In genomic region chr6:43803783-43804549, GRCh38 we compare ENCODE assay signal across 8 cellular contexts. TPM values are rescaled to one million over a fixed set of nuclear protein-coding genes. Genes with fewer than 3 reads are reported as not detected.
DNase-seq lines count a peak whose midpoint lies in the region; ATAC-seq, FAIRE-seq and TF ChIP-seq lines count a peak whose summit lies in the region.

No MANE protein-coding gene starts in this region.

- TF ChIP-seq CTCF in foreskin fibroblast (IDR thresholded peaks at IDR 0.05; ENCODE audit: low read depth, low read length) = no peak

- peaks cover 7 to 15% of the 10 kb centered on the region in 2 donors for H3K4me1 ChIP-seq in small intestine (ENCODE audit: control insufficient read depth in 2 of 2, insufficient read depth in 1 of 2, low read depth in 1 of 2, low read length in 1 of 2)

- no peaks in the 10 kb centered on the region for H3K9me3 ChIP-seq in small intestine (ENCODE audit: control insufficient read depth, low read depth)

- H3K36me3 Mint-ChIP-seq in activated naive CD4-positive, alpha-beta T cell treated with anti-CD3 and anti-CD28 coated beads for 36 hours (ENCODE audit: low read depth) = no peaks in the 10 kb centered on the region
- H3K36me3 Mint-ChIP-seq in T-cell = no peaks in the 10 kb centered on the region

- no peaks in the 10 kb centered on the region for H3K27me3 ChIP-seq in small intestine (ENCODE audit: control insufficient read depth in 2 of 2, insufficient read depth in 2 of 2, low read length in 2 of 2)

- DNase-seq in activated naive CD4-positive, alpha-beta T cell treated with anti-CD3 and anti-CD28 coated beads for 36 hours = peak; percentile 47
- DNase-seq in activated naive CD4-positive, alpha-beta T cell treated with Interleukin-2 at 50 U/mL for 16 hours = no peak
- DNase-seq in RKO (ENCODE audit: low spot score) (peak; percentile 26), foreskin fibroblast (peak; percentile 24 to 50), small intestine (peak; percentile 73), NCI-H2227 treated with DMSO at 0.1 percent for 48 hours (lab: John Stamatoyannopoulos, UW) (no peak), T-cell (no peak)

- no peaks in the 10 kb centered on the region for H3K36me3 ChIP-seq in small intestine (ENCODE audit: control insufficient read depth in 2 of 2, insufficient read depth in 2 of 2, low read length in 2 of 2)

- no peak overlapping the region for H3K4me3 Mint-ChIP-seq in activated naive CD4-positive, alpha-beta T cell treated with anti-CD3 and anti-CD28 coated beads for 36 hours
- no peak overlapping the region for H3K4me3 Mint-ChIP-seq in T-cell

- POLR2A ChIA-PET in T-cell (lab: Charles Lee) = no interaction called here

- no peaks in the 10 kb centered on the region for H3K9me3 Mint-ChIP-seq in activated naive CD4-positive, alpha-beta T cell treated with anti-CD3 and anti-CD28 coated beads for 36 hours
- no peaks in the 10 kb centered on the region for H3K9me3 Mint-ChIP-seq in T-cell

- peak overlapping the region; percentile 77 to 93 for H3K27ac ChIP-seq in small intestine (ENCODE audit: low read depth in 1 of 2, low read length in 1 of 2)

- FAIRE-seq in small intestine (lab: Jason Lieb, UNC) = no peak

- ATAC-seq in T-cell (replicated peaks in 1 of 4) = no peak
- ATAC-seq in GM21529 (IDR thresholded peaks at IDR 0.05; ENCODE audit: unreplicated experiment) = no peak

- H3K4me1 Mint-ChIP-seq in activated naive CD4-positive, alpha-beta T cell treated with anti-CD3 and anti-CD28 coated beads for 36 hours (ENCODE audit: low read depth) = peaks cover 7% of the 10 kb centered on the region
- H3K4me1 Mint-ChIP-seq in T-cell = peaks cover 0 to 12% (median 12%) of the 10 kb centered on the region in 3 donors

- CTCF ChIA-PET in activated naive CD4-positive, alpha-beta T cell treated with anti-CD3 and anti-CD28 coated beads for 36 hours (lab: Charles Lee) = no interaction called here
- CTCF ChIA-PET in T-cell (lab: Charles Lee) = interaction anchor here in 1 of 2 donors (0.6 kb wide), 1 partner anchor 34 kb away, joined by 3 read pairs; the partner anchor contains the start of gene VEGFA

- 10 to 62% (median 37%) methylated on average over 2 of the region's 2 CpGs for WGBS in small intestine, 3 donors

- intact Hi-C loops in activated naive CD4-positive, alpha-beta T cell treated with anti-CD3 and anti-CD28 coated beads for 36 hours (cut with micrococcal nuclease) = no loop called here

- H3K27ac Mint-ChIP-seq in activated naive CD4-positive, alpha-beta T cell treated with anti-CD3 and anti-CD28 coated beads for 36 hours = no peak overlapping the region
- no peak overlapping the region for H3K27ac Mint-ChIP-seq in T-cell

- H3K4me3 ChIP-seq in foreskin fibroblast (ENCODE audit: low read depth in 1 of 2, low read length in 2 of 2) = no peak overlapping the region
- no peak overlapping the region for H3K4me3 ChIP-seq in small intestine (ENCODE audit: low read depth in 1 of 2, low read length in 2 of 2)

- H3K27me3 Mint-ChIP-seq in activated naive CD4-positive, alpha-beta T cell treated with anti-CD3 and anti-CD28 coated beads for 36 hours (ENCODE audit: low read depth) = no peaks in the 10 kb centered on the region
- H3K27me3 Mint-ChIP-seq in T-cell = no peaks in the 10 kb centered on the region

RNA-seq across cellular contexts. Expression of gene VEGFA, which starts 34.0 kb away (rescaled TPM):
- total RNA-seq in activated naive CD4-positive, alpha-beta T cell treated with anti-CD3 and anti-CD28 coated beads for 36 hours = 10 to 100 TPM; 35.9 to 37.3 TPM
- polyA plus RNA-seq in small intestine = 100 to 1,000 TPM; 100 to 144 (median 107) TPM
- total RNA-seq in T-cell = 1 to 10 TPM; 1.1 to 8.9 (median 6.4) TPM

Comparison
In these comparisons a context has a peak if more than half of its experiments do, and no peak if none do; other contexts are left out.
1. DNase-seq: peak in activated naive CD4-positive, alpha-beta T cell treated with anti-CD3 and anti-CD28 coated beads for 36 hours (single experiment), RKO (single experiment), foreskin fibroblast (2 of 2) and small intestine (single experiment); none in activated naive CD4-positive, alpha-beta T cell treated with Interleukin-2 at 50 U/mL for 16 hours (single experiment), NCI-H2227 treated with DMSO at 0.1 percent for 48 hours (single experiment) and T-cell (0 of 34).